Comparison of ENCODE assay signal across 29 cellular contexts in genomic region chr10:100687143-100687953, GRCh38. TPM values are rescaled to one million over a fixed set of nuclear protein-coding genes. Genes with fewer than 3 reads are reported as not detected.
"Had no signal": no experiment of that assay in that cellular context is flagged by ENCODE, and none has a peak within 500 bp of the region (broad histone marks: within the 10 kb centered on the region; RNA-seq: fewer than 3 reads in every experiment).

No MANE protein-coding gene starts in this region.

- ATAC-seq: activated CD4-positive, alpha-beta T cell treated with anti-CD3 and anti-CD28 coated beads for 36 hours; activated T-cell treated with anti-CD3 and anti-CD28 coated beads, Interleukin-2, amount 50 U/mL, for 4 hours; esophagus mucosa; sciatic nerve; WTC11 had no signal

- H3K4me2 ChIP-seq: smooth muscle cell had no signal

- DNase-seq: activated CD4-positive, alpha-beta T cell treated with anti-CD3 and anti-CD28 coated beads for 36 hours; activated CD4-positive, alpha-beta T cell treated with anti-CD3 and anti-CD28 coated beads, Interleukin-2, amount 50 U/mL, for 4 hours; activated CD8-positive, alpha-beta memory T cell treated with anti-CD3 and anti-CD28 coated beads, Interleukin-2, amount 50 U/mL, for 48 hours; activated naive CD4-positive, alpha-beta T cell treated with Interleukin-2 at 50 U/mL for 16 hours; activated naive CD8-positive, alpha-beta T cell treated with anti-CD3 and anti-CD28 coated beads for 36 hours; activated T-cell treated with anti-CD3 and anti-CD28 coated beads, Interleukin-2, amount 50 U/mL, for 4 hours; central memory CD4-positive, alpha-beta T cell; dermis blood vessel endothelial cell; effector CD8-positive, alpha-beta T cell; foreskin melanocyte; hippocampal formation; midbrain; stimulated activated CD4-positive, alpha-beta T cell treated with anti-CD3 and anti-CD28 coated beads, Interleukin-2, amount 100 ng/mL, for 48 hours; stimulated activated CD8-positive, alpha-beta memory T cell treated with anti-CD3 and anti-CD28 coated beads, Interleukin-4, amount 100 ng/mL, for 48 hours; stimulated activated naive CD4-positive, alpha-beta T cell; T1000; testis; trophoblast cell; uterus had no signal

- H3K27ac Mint-ChIP-seq: activated CD4-positive, alpha-beta T cell treated with anti-CD3 and anti-CD28 coated beads for 36 hours; activated naive CD8-positive, alpha-beta T cell treated with anti-CD3 and anti-CD28 coated beads for 36 hours; activated T-helper 2 cell treated with anti-CD3 and anti-CD28 coated beads, Interferon-gamma antibody, Interleukin-2, Interleukin-4, amounts not matched to agents 10 μg/mL and 5 μg/mL and 100 μg/mL, durations not matched to agents 14 hours and 24 hours and 36 hours; WTC11 had no signal

- H3K36me3 Mint-ChIP-seq: activated naive CD8-positive, alpha-beta T cell treated with anti-CD3 and anti-CD28 coated beads for 36 hours; WTC11 had no signal

- H3K4me3 Mint-ChIP-seq: activated CD4-positive, alpha-beta T cell treated with anti-CD3 and anti-CD28 coated beads for 36 hours; activated naive CD8-positive, alpha-beta T cell treated with anti-CD3 and anti-CD28 coated beads for 36 hours; activated T-cell treated with anti-CD3 and anti-CD28 coated beads, Interleukin-2, amount 50 U/mL, for 4 hours; WTC11 had no signal

- H3K36me3 ChIP-seq: uterus had no signal

- FAIRE-seq: astrocyte had no signal

- H3K9me3 Mint-ChIP-seq: activated naive CD8-positive, alpha-beta T cell treated with anti-CD3 and anti-CD28 coated beads for 36 hours; activated T-cell treated with anti-CD3 and anti-CD28 coated beads, Interleukin-2, amount 50 U/mL, for 4 hours; activated T-helper 2 cell treated with anti-CD3 and anti-CD28 coated beads, Interferon-gamma antibody, Interleukin-2, Interleukin-4, amounts not matched to agents 10 μg/mL and 5 μg/mL and 100 μg/mL, durations not matched to agents 14 hours and 24 hours and 36 hours; WTC11 had no signal

- H3K4me3 ChIP-seq: smooth muscle cell, testis, uterus had no signal

- H3K27ac ChIP-seq: testis, uterus had no signal

- H3K4me1 ChIP-seq: testis, uterus had no signal

- H3K9me3 ChIP-seq: testis, uterus had no signal

- H3K27me3 ChIP-seq: testis had no signal

RNA-seq across cellular contexts. Expression of gene PAX2, which starts 58.0 kb away (rescaled TPM):
- total RNA-seq: activated CD8-positive, alpha-beta memory T cell treated with anti-CD3 and anti-CD28 coated beads for 36 hours; activated naive CD8-positive, alpha-beta T cell treated with anti-CD3 and anti-CD28 coated beads for 36 hours; activated T-cell treated with anti-CD3 and anti-CD28 coated beads, Interleukin-2, amount 50 U/mL, for 4 hours; esophagus mucosa; liver; omental fat pad; sciatic nerve; smooth muscle cell had no signal
- polyA plus RNA-seq: liver, neural cell, smooth muscle cell had no signal
